32 cellular contexts compared by ENCODE assay signal in genomic region chr10:18075881-18076280, GRCh38.
"Had no signal": no experiment of that assay in that cellular context is flagged by ENCODE, and none has a peak within 500 bp of the region (broad histone marks: within the 10 kb centered on the region; RNA-seq: fewer than 3 reads in every experiment).

No MANE protein-coding gene starts in this region.

- H3K4me3 ChIP-seq: PC-9, SJCRH30, SK-N-MC had no signal

- H3K9ac ChIP-seq: KMS-11 had no signal

- H3K27me3 ChIP-seq: SJCRH30 had no signal

- H3K27ac ChIP-seq: KMS-11, PC-9, RWPE1, SJCRH30, SK-N-MC had no signal

- H3K4me2 ChIP-seq: KMS-11, PC-9 had no signal

- ATAC-seq: Panc1, Right ventricle myocardium inferior, SK-N-SH treated with all-trans-retinoic acid at 6 μM for 48 hours had no signal

- FAIRE-seq: RCC 7860 had no signal

- DNase-seq: Karpas-422, MM.1S, MV-4-11, NCI-H1092, NCI-H1105, NCI-H1417 treated with DMSO at 0.1 percent for 48 hours, NCI-H1436 treated with DMSO at 0.1 percent for 48 hours, NCI-H1694 treated with DMSO at 0.1 percent for 48 hours, NCI-H187 treated with DMSO at 0.1 percent for 48 hours, NCI-H2029, NCI-H2081, NCI-H2107, NCI-H2171, NCI-H226, NCI-H446 treated with DMSO at 0.1 percent for 48 hours, NCI-H510A, NCI-H524, NCI-H526, NCI-H69, NCI-H748 treated with DMSO at 0.1 percent for 48 hours, NCI-H82, PC-9, SHP77, SIG-M5, SJCRH30 had no signal

- H3K4me1 ChIP-seq: SJCRH30 had no signal

- H2AFZ ChIP-seq: PC-9 had no signal

- H3K36me3 ChIP-seq: SJCRH30 had no signal

- H3K9me3 ChIP-seq: SJCRH30 had no signal
